In genomic region chr6:27250955-27251671, GRCh38 we compare ENCODE assay signal across 1 cellular context.
TF ChIP-seq lines count a peak whose summit lies in the region.

No MANE protein-coding gene starts in this region.

TF ChIP-seq in K562, 482 proteins besides CTCF, POLR2A, EP300 and RAD21 (continued from another document and continues in another):
- TF ChIP-seq, protein P1, sequence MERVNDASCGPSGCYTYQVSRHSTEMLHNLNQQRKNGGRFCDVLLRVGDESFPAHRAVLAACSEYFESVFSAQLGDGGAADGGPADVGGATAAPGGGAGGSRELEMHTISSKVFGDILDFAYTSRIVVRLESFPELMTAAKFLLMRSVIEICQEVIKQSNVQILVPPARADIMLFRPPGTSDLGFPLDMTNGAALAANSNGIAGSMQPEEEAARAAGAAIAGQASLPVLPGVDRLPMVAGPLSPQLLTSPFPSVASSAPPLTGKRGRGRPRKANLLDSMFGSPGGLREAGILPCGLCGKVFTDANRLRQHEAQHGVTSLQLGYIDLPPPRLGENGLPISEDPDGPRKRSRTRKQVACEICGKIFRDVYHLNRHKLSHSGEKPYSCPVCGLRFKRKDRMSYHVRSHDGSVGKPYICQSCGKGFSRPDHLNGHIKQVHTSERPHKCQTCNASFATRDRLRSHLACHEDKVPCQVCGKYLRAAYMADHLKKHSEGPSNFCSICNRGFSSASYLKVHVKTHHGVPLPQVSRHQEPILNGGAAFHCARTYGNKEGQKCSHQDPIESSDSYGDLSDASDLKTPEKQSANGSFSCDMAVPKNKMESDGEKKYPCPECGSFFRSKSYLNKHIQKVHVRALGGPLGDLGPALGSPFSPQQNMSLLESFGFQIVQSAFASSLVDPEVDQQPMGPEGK (CRISPR knock-in tag; IDR thresholded peaks at IDR 0.05; ENCODE audit: borderline replicate concordance), result no peak
- TF ChIP-seq NCOA2 (IDR thresholded peaks at IDR 0.05; ENCODE audit: partially characterized antibody in 2 of 2), result no peak
- no peak for TF ChIP-seq ZNF561 (CRISPR knock-in tag; conservative IDR thresholded peaks at IDR 0.05)
- TF ChIP-seq CHD2 (IDR thresholded peaks at IDR 0.05; ENCODE audit: low read depth, low read length), result no peak
- TF ChIP-seq, protein P2, sequence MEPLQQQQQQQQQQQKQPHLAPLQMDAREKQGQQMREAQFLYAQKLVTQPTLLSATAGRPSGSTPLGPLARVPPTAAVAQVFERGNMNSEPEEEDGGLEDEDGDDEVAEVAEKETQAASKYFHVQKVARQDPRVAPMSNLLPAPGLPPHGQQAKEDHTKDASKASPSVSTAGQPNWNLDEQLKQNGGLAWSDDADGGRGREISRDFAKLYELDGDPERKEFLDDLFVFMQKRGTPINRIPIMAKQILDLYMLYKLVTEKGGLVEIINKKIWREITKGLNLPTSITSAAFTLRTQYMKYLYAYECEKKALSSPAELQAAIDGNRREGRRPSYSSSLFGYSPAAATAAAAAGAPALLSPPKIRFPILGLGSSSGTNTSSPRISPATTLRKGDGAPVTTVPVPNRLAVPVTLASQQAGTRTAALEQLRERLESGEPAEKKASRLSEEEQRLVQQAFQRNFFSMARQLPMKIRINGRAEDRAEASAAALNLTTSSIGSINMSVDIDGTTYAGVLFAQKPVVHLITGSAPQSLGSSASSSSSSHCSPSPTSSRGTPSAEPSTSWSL (CRISPR knock-in tag; IDR thresholded peaks at IDR 0.05; ENCODE audit: borderline replicate concordance), result no peak
- no peak for TF ChIP-seq PRPF4 (IDR thresholded peaks at IDR 0.05; ENCODE audit: insufficient read depth, low read depth, low read length, poor library complexity, severe bottlenecking)
- TF ChIP-seq, protein P3, sequence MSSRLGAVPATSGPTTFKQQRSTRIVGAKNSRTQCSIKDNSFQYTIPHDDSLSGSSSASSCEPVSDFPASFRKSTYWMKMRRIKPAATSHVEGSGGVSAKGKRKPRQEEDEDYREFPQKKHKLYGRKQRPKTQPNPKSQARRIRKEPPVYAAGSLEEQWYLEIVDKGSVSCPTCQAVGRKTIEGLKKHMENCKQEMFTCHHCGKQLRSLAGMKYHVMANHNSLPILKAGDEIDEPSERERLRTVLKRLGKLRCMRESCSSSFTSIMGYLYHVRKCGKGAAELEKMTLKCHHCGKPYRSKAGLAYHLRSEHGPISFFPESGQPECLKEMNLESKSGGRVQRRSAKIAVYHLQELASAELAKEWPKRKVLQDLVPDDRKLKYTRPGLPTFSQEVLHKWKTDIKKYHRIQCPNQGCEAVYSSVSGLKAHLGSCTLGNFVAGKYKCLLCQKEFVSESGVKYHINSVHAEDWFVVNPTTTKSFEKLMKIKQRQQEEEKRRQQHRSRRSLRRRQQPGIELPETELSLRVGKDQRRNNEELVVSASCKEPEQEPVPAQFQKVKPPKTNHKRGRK (tag; IDR thresholded peaks at IDR 0.05), result no peak
- no peak for TF ChIP-seq ID3 (CRISPR knock-in tag; IDR thresholded peaks at IDR 0.05)
- no peak for TF ChIP-seq ID3 (tag; IDR thresholded peaks at IDR 0.05)
- peak; percentile 38; the same call in 1 of the 2 replicates for TF ChIP-seq TEAD4 (IDR thresholded peaks at IDR 0.05; ENCODE audit: low read length)
- TF ChIP-seq TEAD4 (CRISPR knock-in tag; IDR thresholded peaks at IDR 0.05; ENCODE audit: borderline replicate concordance), result no peak
- no peak for TF ChIP-seq ZNF449 (CRISPR knock-in tag; IDR thresholded peaks at IDR 0.05)
- peak; percentile 55; the same call in 1 of the 2 replicates for TF ChIP-seq MGA (IDR thresholded peaks at IDR 0.05)
- TF ChIP-seq ADNP (tag; IDR thresholded peaks at IDR 0.05), result no peak
- no peak for TF ChIP-seq PURB (CRISPR knock-in tag; IDR thresholded peaks at IDR 0.05; ENCODE audit: low read depth)
- TF ChIP-seq ZNF23 (CRISPR knock-in tag; IDR thresholded peaks at IDR 0.05), result no peak
- no peak for TF ChIP-seq NRF1 (conservative IDR thresholded peaks at IDR 0.05 in 1 of 2, IDR thresholded peaks at IDR 0.05 in 1 of 2)
- TF ChIP-seq, protein P4, sequence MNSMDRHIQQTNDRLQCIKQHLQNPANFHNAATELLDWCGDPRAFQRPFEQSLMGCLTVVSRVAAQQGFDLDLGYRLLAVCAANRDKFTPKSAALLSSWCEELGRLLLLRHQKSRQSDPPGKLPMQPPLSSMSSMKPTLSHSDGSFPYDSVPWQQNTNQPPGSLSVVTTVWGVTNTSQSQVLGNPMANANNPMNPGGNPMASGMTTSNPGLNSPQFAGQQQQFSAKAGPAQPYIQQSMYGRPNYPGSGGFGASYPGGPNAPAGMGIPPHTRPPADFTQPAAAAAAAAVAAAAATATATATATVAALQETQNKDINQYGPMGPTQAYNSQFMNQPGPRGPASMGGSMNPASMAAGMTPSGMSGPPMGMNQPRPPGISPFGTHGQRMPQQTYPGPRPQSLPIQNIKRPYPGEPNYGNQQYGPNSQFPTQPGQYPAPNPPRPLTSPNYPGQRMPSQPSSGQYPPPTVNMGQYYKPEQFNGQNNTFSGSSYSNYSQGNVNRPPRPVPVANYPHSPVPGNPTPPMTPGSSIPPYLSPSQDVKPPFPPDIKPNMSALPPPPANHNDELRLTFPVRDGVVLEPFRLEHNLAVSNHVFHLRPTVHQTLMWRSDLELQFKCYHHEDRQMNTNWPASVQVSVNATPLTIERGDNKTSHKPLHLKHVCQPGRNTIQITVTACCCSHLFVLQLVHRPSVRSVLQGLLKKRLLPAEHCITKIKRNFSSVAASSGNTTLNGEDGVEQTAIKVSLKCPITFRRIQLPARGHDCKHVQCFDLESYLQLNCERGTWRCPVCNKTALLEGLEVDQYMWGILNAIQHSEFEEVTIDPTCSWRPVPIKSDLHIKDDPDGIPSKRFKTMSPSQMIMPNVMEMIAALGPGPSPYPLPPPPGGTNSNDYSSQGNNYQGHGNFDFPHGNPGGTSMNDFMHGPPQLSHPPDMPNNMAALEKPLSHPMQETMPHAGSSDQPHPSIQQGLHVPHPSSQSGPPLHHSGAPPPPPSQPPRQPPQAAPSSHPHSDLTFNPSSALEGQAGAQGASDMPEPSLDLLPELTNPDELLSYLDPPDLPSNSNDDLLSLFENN (IDR thresholded peaks at IDR 0.05; ENCODE audit: low read depth in 2 of 2, low read length in 2 of 2), result no peak
- TF ChIP-seq RERE (CRISPR knock-in tag; IDR thresholded peaks at IDR 0.05; ENCODE audit: borderline replicate concordance), result no peak
- no peak for TF ChIP-seq ZNF766 (CRISPR knock-in tag; conservative IDR thresholded peaks at IDR 0.05)
- TF ChIP-seq NELFE (IDR thresholded peaks at IDR 0.05; ENCODE audit: insufficient read depth, insufficient read length), result no peak
